In the genomic region with DNA sequence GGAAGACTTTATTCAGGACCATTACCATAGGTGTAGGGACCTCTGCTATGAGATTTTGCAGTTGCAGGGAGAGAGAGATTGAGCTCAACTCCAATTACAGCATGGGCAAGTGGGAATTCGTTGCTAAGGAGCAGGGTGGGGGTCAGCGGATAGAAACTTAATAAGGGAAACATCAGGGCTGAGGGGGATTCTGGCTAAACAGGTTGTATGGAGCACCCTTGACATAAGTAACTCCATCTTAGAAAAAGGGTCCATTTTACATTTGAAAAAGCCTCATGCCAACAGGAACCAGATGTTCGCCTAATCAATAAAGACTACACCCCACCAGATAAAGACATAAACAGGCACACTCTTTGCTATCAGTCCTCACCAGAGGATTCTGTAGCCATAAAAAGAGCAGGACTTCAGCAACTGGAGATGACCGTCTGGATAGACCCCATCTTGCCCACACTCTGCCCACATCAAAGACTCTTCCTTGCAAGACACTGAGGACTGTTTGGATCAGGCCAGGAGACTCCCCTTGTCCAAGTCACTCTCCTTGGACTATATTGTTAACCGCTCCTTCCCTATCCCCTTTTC, we compare ENCODE assay signal across 19 cellular contexts.
"Had no signal": no experiment of that assay in that cellular context is flagged by ENCODE, and none has a peak within 500 bp of the region (broad histone marks: within the 10 kb centered on the region; RNA-seq: fewer than 3 reads in every experiment).

No MANE protein-coding gene starts in this region.

- H3K27ac Mint-ChIP-seq: activated CD4-positive, alpha-beta memory T cell treated with anti-CD3 and anti-CD28 coated beads, Interleukin-2, amount 10 ng/mL, durations not matched to agents 7 days and 5 days; activated CD4-positive, alpha-beta T cell treated with anti-CD3 and anti-CD28 coated beads, Interleukin-2, amount 10 ng/mL, durations not matched to agents 24 days and 14 days; activated naive CD4-positive, alpha-beta T cell treated with anti-CD3 and anti-CD28 coated beads, Interleukin-2, amount 10 ng/mL, durations not matched to agents 7 days and 5 days; activated T-cell treated with anti-CD3 and anti-CD28 coated beads, Interleukin-2, amount 50 U/mL, for 72 hours; dendritic cell treated with granulocyte-macrophage colony-stimulating factor and Interleukin-4, amounts not matched to agents 40 ng/mL and 50 ng/mL, for 4 days; stimulated activated memory B cell treated with anti-CD40 and anti-IgM and Interleukin-4, amounts not matched to agents 10 μg/mL and 1 μg/mL and 100 μg/mL, for 72 hours had no signal

- H3K27me3 ChIP-seq: upper lobe of left lung had no signal

- H3K9me3 Mint-ChIP-seq: activated CD4-positive, alpha-beta memory T cell treated with anti-CD3 and anti-CD28 coated beads, Interleukin-2, amount 10 ng/mL, durations not matched to agents 7 days and 5 days; activated CD4-positive, alpha-beta T cell treated with anti-CD3 and anti-CD28 coated beads, Interleukin-2, amount 10 ng/mL, durations not matched to agents 24 days and 14 days; activated naive CD4-positive, alpha-beta T cell treated with anti-CD3 and anti-CD28 coated beads, Interleukin-2, amount 10 ng/mL, durations not matched to agents 7 days and 5 days; activated T-cell treated with anti-CD3 and anti-CD28 coated beads, Interleukin-2, amount 50 U/mL, for 72 hours; dendritic cell treated with granulocyte-macrophage colony-stimulating factor and Interleukin-4, amounts not matched to agents 40 ng/mL and 50 ng/mL, for 4 days; stimulated activated memory B cell treated with anti-CD40 and anti-IgM and Interleukin-4, amounts not matched to agents 10 μg/mL and 1 μg/mL and 100 μg/mL, for 72 hours had no signal

- H3K27ac ChIP-seq: brain microvascular endothelial cell, left ventricle myocardium inferior, thoracic aorta, upper lobe of left lung had no signal

- H3K4me3 ChIP-seq: left ventricle myocardium inferior, thoracic aorta, upper lobe of left lung had no signal

- H3K36me3 ChIP-seq: brain microvascular endothelial cell, left ventricle myocardium inferior, thoracic aorta, upper lobe of left lung had no signal

- ATAC-seq: activated CD4-positive, CD25-positive, alpha-beta regulatory T cell treated with anti-CD3 and anti-CD28 coated beads, Interleukin-2, amount 50 U/mL, for 24 hours; activated T-cell treated with anti-CD3 and anti-CD28 coated beads, Interleukin-2, amount 50 U/mL, for 72 hours; stimulated activated memory B cell treated with anti-CD40 and anti-IgM and Interleukin-4, amounts not matched to agents 10 μg/mL and 1 μg/mL and 100 μg/mL, for 72 hours had no signal

- DNase-seq: activated CD4-positive, alpha-beta memory T cell treated with anti-CD3 and anti-CD28 coated beads, Interleukin-2, amount 10 ng/mL, durations not matched to agents 7 days and 5 days; activated CD4-positive, alpha-beta T cell treated with anti-CD3 and anti-CD28 coated beads, Interleukin-2, amount 10 ng/mL, durations not matched to agents 24 days and 14 days; activated effector memory CD4-positive, alpha-beta T cell treated with Interleukin-2 at 50 U/mL for 16 hours; activated naive CD4-positive, alpha-beta T cell treated with anti-CD3 and anti-CD28 coated beads, Interleukin-2, amount 10 ng/mL, durations not matched to agents 7 days and 5 days; activated T-cell treated with anti-CD3 and anti-CD28 coated beads, Interleukin-2, amount 50 U/mL, for 72 hours; anterior cingulate cortex; brain microvascular endothelial cell; caudate nucleus; effector CD4-positive, alpha-beta T cell; foreskin fibroblast; left ventricle myocardium inferior; midbrain; small intestine; T-helper 9 cell had no signal

- H3K36me3 Mint-ChIP-seq: activated naive CD4-positive, alpha-beta T cell treated with anti-CD3 and anti-CD28 coated beads, Interleukin-2, amount 10 ng/mL, durations not matched to agents 7 days and 5 days; stimulated activated memory B cell treated with anti-CD40 and anti-IgM and Interleukin-4, amounts not matched to agents 10 μg/mL and 1 μg/mL and 100 μg/mL, for 72 hours had no signal

- H3K9me3 ChIP-seq: left ventricle myocardium inferior, thoracic aorta, upper lobe of left lung had no signal
